8 cellular contexts compared by ENCODE assay signal in genomic region chr6:26284537-26285142, GRCh38.
A peak's percentile ranks its signal among the peaks of the same experiment; 100 is the strongest.
DNase-seq lines count a peak whose midpoint lies in the region; ATAC-seq, FAIRE-seq and TF ChIP-seq lines count a peak whose summit lies in the region.

No MANE protein-coding gene starts in this region.

- H3K4me3 ChIP-seq in HUES6 (ENCODE audit: low read depth, low read length) = peak overlapping the region; percentile 64
- peak overlapping the region; percentile 24 to 34 for H3K4me3 ChIP-seq in body of pancreas
- peak overlapping the region; percentile 28 to 56 for H3K4me3 ChIP-seq in small intestine (ENCODE audit: low read depth in 1 of 2, low read length in 2 of 2)

- no peak for TF ChIP-seq POLR2A in body of pancreas (IDR thresholded peaks at IDR 0.05)

- intact Hi-C loops in body of pancreas (cut with DNase I) = no loop called here

- 3 to 5% methylated on average over 23 of the region's 23 CpGs for WGBS in body of pancreas, 2 donors
- WGBS in small intestine, 3 donors = 0% methylated on average over 23 of the region's 23 CpGs

- H3K9me3 ChIP-seq in HUES6 (ENCODE audit: control insufficient read depth, insufficient read depth, low read depth, low read length) (peaks cover 8% of the 10 kb centered on the region), body of pancreas (no peaks in the 10 kb centered on the region), small intestine (ENCODE audit: control insufficient read depth, low read depth) (no peaks in the 10 kb centered on the region)

- no peak for TF ChIP-seq CTCF in C4-2B (conservative IDR thresholded peaks at IDR 0.05)
- TF ChIP-seq CTCF in body of pancreas (IDR thresholded peaks at IDR 0.05) = no peak

- H3K9ac ChIP-seq in HUES6 (ENCODE audit: low read length) = peak overlapping the region; percentile 96

- ATAC-seq in body of pancreas (no peak), GM19324 (IDR thresholded peaks at IDR 0.05; ENCODE audit: low FRiP score, unreplicated experiment) (no peak), GM18873 (IDR thresholded peaks at IDR 0.05; ENCODE audit: low FRiP score, unreplicated experiment) (no peak)

- peak; percentile 28 for DNase-seq in SW480 (ENCODE audit: low spot score)
- DNase-seq in body of pancreas = peak; percentile 32 to 44 (median 36)
- peak; percentile 63 for DNase-seq in iris pigment epithelial cell (ENCODE audit: low read depth)
- DNase-seq in small intestine = peak; percentile 69

- H3K27ac ChIP-seq in C4-2B (peak overlapping the region; percentile 99), HUES6 (ENCODE audit: low read depth, low read length) (peak overlapping the region; percentile 88), body of pancreas (peak overlapping the region; percentile 84 to 94 (median 88)), small intestine (ENCODE audit: low read depth in 1 of 2, low read length in 1 of 2) (peak overlapping the region; percentile 97)

- no peaks in the 10 kb centered on the region for H3K27me3 ChIP-seq in HUES6 (ENCODE audit: control insufficient read depth, insufficient read depth, low read length)
- no peaks in the 10 kb centered on the region for H3K27me3 ChIP-seq in body of pancreas
- H3K27me3 ChIP-seq in small intestine (ENCODE audit: control insufficient read depth in 2 of 2, insufficient read depth in 2 of 2, low read length in 2 of 2) = no peaks in the 10 kb centered on the region

- no peaks in the 10 kb centered on the region for H3K36me3 ChIP-seq in HUES6 (ENCODE audit: control insufficient read depth, insufficient read depth, low read length)
- H3K36me3 ChIP-seq in body of pancreas (replicated peaks in 1 of 2; ENCODE audit: insufficient read depth in 1 of 2, low read depth in 2 of 2) = no peaks in the 10 kb centered on the region
- H3K36me3 ChIP-seq in small intestine (ENCODE audit: control insufficient read depth in 2 of 2, insufficient read depth in 2 of 2, low read length in 2 of 2) = peaks cover 0 to 6% of the 10 kb centered on the region in 2 donors

- H3K4me1 ChIP-seq in HUES6 (ENCODE audit: control insufficient read depth, insufficient read depth, low read length) (no peaks in the 10 kb centered on the region), body of pancreas (peaks cover 17% of the 10 kb centered on the region), small intestine (ENCODE audit: control insufficient read depth in 2 of 2, insufficient read depth in 1 of 2, low read depth in 1 of 2, low read length in 1 of 2) (peaks cover 5 to 6% of the 10 kb centered on the region in 2 donors)

- FAIRE-seq in small intestine (lab: Jason Lieb, UNC) = no peak
